Comparison of ENCODE assay signal across 25 cellular contexts in the genomic region with DNA sequence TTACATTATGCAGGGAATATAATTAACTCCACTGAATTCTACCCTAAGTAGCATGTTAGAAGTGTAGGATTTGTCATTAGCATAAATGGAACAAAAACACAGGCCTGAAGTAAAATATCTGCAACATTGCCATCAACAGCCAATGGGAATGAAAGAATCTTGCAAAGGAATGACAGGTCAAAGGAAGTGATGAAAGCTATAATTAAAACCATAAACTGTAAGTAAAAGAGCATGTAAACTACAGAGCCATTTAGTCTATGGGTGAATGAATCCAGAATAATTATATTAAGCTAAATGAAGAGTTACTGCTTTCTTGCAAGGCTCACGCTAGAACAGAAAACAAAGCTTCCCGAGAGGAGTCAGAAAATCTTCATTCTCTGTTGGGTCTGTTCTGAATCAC.
"Had no signal": no experiment of that assay in that cellular context is flagged by ENCODE, and none has a peak within 500 bp of the region (broad histone marks: within the 10 kb centered on the region; RNA-seq: fewer than 3 reads in every experiment).

No MANE protein-coding gene starts in this region.

- H3K4me3 Mint-ChIP-seq: activated B cell treated with CpG ODN at 0.5 μM for 24 hours; activated CD4-positive, alpha-beta memory T cell treated with anti-CD3 and anti-CD28 coated beads for 36 hours; activated CD4-positive, alpha-beta T cell treated with anti-CD3 and anti-CD28 coated beads, Interleukin-2, amount 10 ng/mL, durations not matched to agents 7 days and 5 days; activated naive CD4-positive, alpha-beta T cell treated with anti-CD3 and anti-CD28 coated beads for 36 hours; activated naive CD8-positive, alpha-beta T cell; activated T-cell treated with anti-CD3 and anti-CD28 coated beads, Interleukin-2, amount 50 U/mL, for 4 hours; activated T-helper 17 cell treated with anti-CD3 and anti-CD28 coated beads, Interleukin-2, amount 50 U/mL, for 72 hours; brain; central memory CD8-positive, alpha-beta T cell; T-helper 17 cell had no signal

- ATAC-seq: activated T-cell treated with anti-CD3 and anti-CD28 coated beads, Interleukin-2, amount 50 U/mL, for 4 hours; activated T-helper 17 cell treated with anti-CD3 and anti-CD28 coated beads, Interleukin-2, amount 50 U/mL, for 72 hours; K562; Panc1; Right ventricle myocardium inferior; T-helper 17 cell had no signal

- H3K36me3 Mint-ChIP-seq: activated CD4-positive, alpha-beta memory T cell treated with anti-CD3 and anti-CD28 coated beads for 36 hours; activated naive CD8-positive, alpha-beta T cell; brain had no signal

- H3K27me3 Mint-ChIP-seq: activated B cell treated with CpG ODN at 0.5 μM for 24 hours; activated CD4-positive, alpha-beta memory T cell treated with anti-CD3 and anti-CD28 coated beads for 36 hours; activated CD4-positive, alpha-beta T cell treated with anti-CD3 and anti-CD28 coated beads, Interleukin-2, amount 10 ng/mL, durations not matched to agents 7 days and 5 days; activated T-helper 17 cell treated with anti-CD3 and anti-CD28 coated beads, Interleukin-2, amount 50 U/mL, for 72 hours; brain; central memory CD8-positive, alpha-beta T cell; T-helper 17 cell had no signal

- H3K4me1 Mint-ChIP-seq: activated B cell treated with CpG ODN at 0.5 μM for 24 hours; activated CD4-positive, alpha-beta T cell treated with anti-CD3 and anti-CD28 coated beads, Interleukin-2, amount 10 ng/mL, durations not matched to agents 7 days and 5 days; activated T-helper 17 cell treated with anti-CD3 and anti-CD28 coated beads, Interleukin-2, amount 50 U/mL, for 72 hours; central memory CD8-positive, alpha-beta T cell; T-helper 17 cell had no signal

- DNase-seq: activated B cell treated with CpG ODN at 0.5 μM for 24 hours; activated CD4-positive, alpha-beta memory T cell treated with anti-CD3 and anti-CD28 coated beads for 36 hours; activated CD4-positive, alpha-beta T cell treated with anti-CD3 and anti-CD28 coated beads, Interleukin-2, amount 10 ng/mL, durations not matched to agents 7 days and 5 days; activated CD8-positive, alpha-beta memory T cell treated with anti-CD3 and anti-CD28 coated beads for 24 hours; activated gamma-delta T cell; activated naive CD4-positive, alpha-beta T cell treated with anti-CD3 and anti-CD28 coated beads for 36 hours; activated T-cell treated with anti-CD3 and anti-CD28 coated beads, Interleukin-2, amount 50 U/mL, for 4 hours; amygdala; Karpas-422; MM.1S; NCI-H1105 treated with DMSO at 0.1 percent for 48 hours; NCI-H1436 treated with DMSO at 0.1 percent for 48 hours; NCI-H2171 treated with DMSO at 0.1 percent for 48 hours; NCI-H226; NCI-H526; RPMI8226; T-helper 17 cell; T-helper 9 cell had no signal

- H3K27ac Mint-ChIP-seq: activated B cell treated with CpG ODN at 0.5 μM for 24 hours; activated CD4-positive, alpha-beta memory T cell treated with anti-CD3 and anti-CD28 coated beads for 36 hours; activated CD4-positive, alpha-beta T cell treated with anti-CD3 and anti-CD28 coated beads, Interleukin-2, amount 10 ng/mL, durations not matched to agents 7 days and 5 days; activated naive CD4-positive, alpha-beta T cell treated with anti-CD3 and anti-CD28 coated beads for 36 hours; activated naive CD8-positive, alpha-beta T cell; activated T-helper 17 cell treated with anti-CD3 and anti-CD28 coated beads, Interleukin-2, amount 50 U/mL, for 72 hours; T-helper 17 cell had no signal

- H3K9me3 Mint-ChIP-seq: activated B cell treated with CpG ODN at 0.5 μM for 24 hours; activated CD4-positive, alpha-beta memory T cell treated with anti-CD3 and anti-CD28 coated beads for 36 hours; activated CD4-positive, alpha-beta T cell treated with anti-CD3 and anti-CD28 coated beads, Interleukin-2, amount 10 ng/mL, durations not matched to agents 7 days and 5 days; activated naive CD4-positive, alpha-beta T cell treated with anti-CD3 and anti-CD28 coated beads for 36 hours; activated T-cell treated with anti-CD3 and anti-CD28 coated beads, Interleukin-2, amount 50 U/mL, for 4 hours; activated T-helper 17 cell treated with anti-CD3 and anti-CD28 coated beads, Interleukin-2, amount 50 U/mL, for 72 hours; brain; central memory CD8-positive, alpha-beta T cell had no signal
